1 cellular context compared by ENCODE assay signal in genomic region chr17:73196500-73196899, GRCh38.
TF ChIP-seq lines count a peak whose summit lies in the region.

No MANE protein-coding gene starts in this region.

TF ChIP-seq in H1, 55 proteins besides CTCF, POLR2A, EP300 and RAD21 (continued from another document):
- TF ChIP-seq TEAD4 (IDR thresholded peaks at IDR 0.05; ENCODE audit: low read depth, low read length): no peak
- no peak for TF ChIP-seq CBX8 (IDR thresholded peaks at IDR 0.05; ENCODE audit: borderline replicate concordance, low read depth, low read length)
- no peak for TF ChIP-seq CBX5 (IDR thresholded peaks at IDR 0.05; ENCODE audit: low read depth, low read length)
- no peak for TF ChIP-seq POLR2AphosphoS5 (IDR thresholded peaks at IDR 0.05; ENCODE audit: low read depth, low read length)
- TF ChIP-seq ATF3 (IDR thresholded peaks at IDR 0.05; ENCODE audit: insufficient read depth, low read depth, low read length): no peak
- no peak for TF ChIP-seq BACH1 (IDR thresholded peaks at IDR 0.05; ENCODE audit: low read length)
- TF ChIP-seq SAP30 (IDR thresholded peaks at IDR 0.05; ENCODE audit: insufficient read depth, insufficient replicate concordance, low read length): no peak
- TF ChIP-seq SUZ12 (IDR thresholded peaks at IDR 0.05; ENCODE audit: low read length): no peak
- no peak for TF ChIP-seq FOSL1 (IDR thresholded peaks at IDR 0.05; ENCODE audit: insufficient read depth, low read depth, low read length)
- TF ChIP-seq TBP (IDR thresholded peaks at IDR 0.05; ENCODE audit: low read depth, low read length): no peak
